8 cellular contexts compared by ENCODE assay signal in the genomic region with DNA sequence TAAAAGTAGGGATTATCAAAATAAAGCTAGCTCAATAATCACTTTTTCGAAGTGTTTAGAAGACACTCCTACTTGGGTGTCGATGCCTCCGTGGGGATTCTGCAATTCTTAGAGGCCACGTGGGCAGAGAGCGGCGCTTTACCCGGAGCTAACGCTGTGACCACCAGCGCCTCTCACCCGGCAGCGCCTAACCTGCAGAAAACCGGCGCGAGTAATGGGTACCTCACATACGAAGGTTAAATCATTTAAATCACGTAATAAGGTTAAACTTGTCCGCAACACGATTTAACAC. TPM values are rescaled to one million over a fixed set of nuclear protein-coding genes. Genes with fewer than 3 reads are reported as not detected.
DNase-seq lines count a peak whose midpoint lies in the region; ATAC-seq, FAIRE-seq and TF ChIP-seq lines count a peak whose summit lies in the region.

No MANE protein-coding gene starts in this region.

- H3K4me1 ChIP-seq in endothelial cell of umbilical vein (ENCODE audit: control insufficient read depth, extremely low read depth, insufficient read depth, low read length) (peaks cover 33% of the 10 kb centered on the region), muscle layer of colon (ENCODE audit: insufficient read depth, low read length) (peaks cover 32% of the 10 kb centered on the region)

- no peak overlapping the region for H2AFZ ChIP-seq in endothelial cell of umbilical vein (ENCODE audit: low read depth, low read length)

- BruUV-seq in endothelial cell of umbilical vein (replicated peaks; lab: Mats Ljungman, UMichigan) = TSS peak; percentile 46

- DNase-seq in AG20443 (ENCODE audit: low spot score) = peak; percentile 68
- peak; percentile 25 for DNase-seq in NCI-H82 treated with DMSO at 0.1 percent for 48 hours (lab: John Stamatoyannopoulos, UW; ENCODE audit: unreplicated experiment)
- DNase-seq in activated CD8-positive, alpha-beta memory T cell treated with anti-CD3 and anti-CD28 coated beads, Interleukin-2, amount 50 U/mL, for 1 hour (ENCODE audit: extremely low read depth) = peak; percentile 26
- DNase-seq in endothelial cell of umbilical vein (ENCODE audit: low read depth, low spot score) = peak; percentile 59
- DNase-seq in stimulated activated naive CD4-positive, alpha-beta T cell (lab: John Stamatoyannopoulos, UW) = peak; percentile 35 to 78 (median 57)

- H3K9me3 ChIP-seq in endothelial cell of umbilical vein (replicated peaks; ENCODE audit: control insufficient read depth, insufficient read depth, low read length) (no peaks in the 10 kb centered on the region), muscle layer of colon (ENCODE audit: low read length) (no peaks in the 10 kb centered on the region)

- peaks cover 4 to 26% of the 10 kb centered on the region in 2 experiments for H3K36me3 ChIP-seq in endothelial cell of umbilical vein (ENCODE audit: control insufficient read depth in 2 of 2, extremely low read depth in 1 of 2, insufficient read depth in 2 of 2, low read length in 2 of 2)
- peaks cover 31% of the 10 kb centered on the region for H3K36me3 ChIP-seq in muscle layer of colon (ENCODE audit: insufficient read depth, low read length)

- H3K9me1 ChIP-seq in endothelial cell of umbilical vein (replicated peaks; ENCODE audit: control insufficient read depth, extremely low read depth, insufficient read depth, low read length) = no peaks in the 10 kb centered on the region

- POLR2A ChIA-PET in endothelial cell of umbilical vein (lab: Charles Lee) = interaction anchor here (1.1 to 2.8 kb wide), 6 partner anchors 9 to 77 kb away, joined by 3 to 47 read pairs (median 6); a partner anchor contains a TSS

- no peaks in the 10 kb centered on the region for H3K27me3 ChIP-seq in endothelial cell of umbilical vein (ENCODE audit: control insufficient read depth in 2 of 2, insufficient read depth in 2 of 2, low read length in 2 of 2)
- H3K27me3 ChIP-seq in muscle layer of colon (ENCODE audit: control insufficient read depth in 1 of 2, insufficient read depth in 2 of 2, low read length in 2 of 2) = no peaks in the 10 kb centered on the region

- H3K79me2 ChIP-seq in endothelial cell of umbilical vein (ENCODE audit: control insufficient read depth, insufficient read depth, low read length) = peaks cover 66% of the 10 kb centered on the region

- H3K4me2 ChIP-seq in endothelial cell of umbilical vein (ENCODE audit: insufficient read depth, low read length) = peak overlapping the region; percentile 83

- no peak for TF ChIP-seq CTCF in endothelial cell of umbilical vein (IDR thresholded peaks at IDR 0.05; ENCODE audit: extremely low read depth in 1 of 2, insufficient read depth in 1 of 2, low read depth in 1 of 2, low read length in 2 of 2)

- H3K9ac ChIP-seq in endothelial cell of umbilical vein (replicated peaks; ENCODE audit: extremely low read depth, insufficient read depth, low read length) = peak overlapping the region; percentile 92
- H3K9ac ChIP-seq in muscle layer of colon (ENCODE audit: low read length) = peak overlapping the region; percentile 85

- H3K4me3 ChIP-seq in endothelial cell of umbilical vein (replicated peaks in 1 of 3; ENCODE audit: insufficient read depth in 1 of 3, low read depth in 1 of 3, low read length in 3 of 3) (peak overlapping the region; percentile 75 to 99 (median 93)), muscle layer of colon (ENCODE audit: low read depth in 1 of 2, low read length in 2 of 2) (peak overlapping the region; percentile 49 to 87)

- H4K20me1 ChIP-seq in endothelial cell of umbilical vein (replicated peaks; ENCODE audit: control insufficient read depth, extremely low read depth, insufficient read depth, low read length) = peaks cover 11% of the 10 kb centered on the region

- FAIRE-seq in endothelial cell of umbilical vein (lab: Jason Lieb, UNC) = no peak

- dilution Hi-C loops in endothelial cell of umbilical vein (cut with MboI; ENCODE audit: extremely low pct_ligation_motif_present, low sequenced_read_pairs) = no loop called here

- CTCF ChIA-PET in endothelial cell of umbilical vein (lab: Charles Lee) = interaction anchor here (1.4 to 2.8 kb wide), 3 partner anchors 10 to 43 kb away, joined by 4 to 16 read pairs (median 5); a partner anchor contains a TSS

- ATAC-seq in GM18909 (IDR thresholded peaks at IDR 0.05; ENCODE audit: poor library complexity, unreplicated experiment) = peak; percentile 39
- ATAC-seq in HG03378 (IDR thresholded peaks at IDR 0.05; ENCODE audit: unreplicated experiment) = peak; percentile 24

- H3K27ac ChIP-seq in endothelial cell of umbilical vein (ENCODE audit: insufficient read depth, low read depth, low read length) = peak overlapping the region; percentile 54
- peak overlapping the region; percentile 91 for H3K27ac ChIP-seq in muscle layer of colon (ENCODE audit: low read depth, low read length)

- intact Hi-C loops in endothelial cell of umbilical vein (cut with micrococcal nuclease) = loop anchor here (1.0 to 10.0 kb wide), 3 partner anchors 44 to 754 kb away; a partner anchor contains a TSS

- TF ChIP-seq POLR2A in endothelial cell of umbilical vein (IDR thresholded peaks at IDR 0.05; ENCODE audit: low read depth, low read length) = peak; percentile 3

TF ChIP-seq in endothelial cell of umbilical vein, 7 proteins besides CTCF, POLR2A, EP300 and RAD21:
- TF ChIP-seq GATA2 (IDR thresholded peaks at IDR 0.05; ENCODE audit: insufficient read depth, insufficient read length, low read depth, low read length) (no peak), MYC (IDR thresholded peaks at IDR 0.05; ENCODE audit: low read depth, low read length) (no peak), POLR2AphosphoS5 (IDR thresholded peaks at IDR 0.05; ENCODE audit: insufficient read depth, low read depth, low read length) (no peak), JUN (IDR thresholded peaks at IDR 0.05; ENCODE audit: borderline replicate concordance, insufficient read depth, insufficient read length, low read depth) (no peak), FOS (IDR thresholded peaks at IDR 0.05; ENCODE audit: borderline replicate concordance, insufficient read depth, low read length) (no peak), EZH2 (IDR thresholded peaks at IDR 0.05; ENCODE audit: borderline replicate concordance, low read depth, low read length, severe bottlenecking) (no peak)
- TF ChIP-seq, protein P1, sequence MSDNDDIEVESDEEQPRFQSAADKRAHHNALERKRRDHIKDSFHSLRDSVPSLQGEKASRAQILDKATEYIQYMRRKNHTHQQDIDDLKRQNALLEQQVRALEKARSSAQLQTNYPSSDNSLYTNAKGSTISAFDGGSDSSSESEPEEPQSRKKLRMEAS (IDR thresholded peaks at IDR 0.05; ENCODE audit: insufficient read depth, insufficient read length) = peak; percentile 78
TF ChIP-seq in endothelial cell of umbilical vein: peak in this region for 1.

RNA-seq across cellular contexts. Expression of a gene that starts 0.5 kb away (rescaled TPM):
- 172 and 181 TPM in 2 replicates for total RNA-seq in endothelial cell of umbilical vein
- polyA plus RNA-seq in endothelial cell of umbilical vein = 39.7 and 60.7 TPM in 2 replicates
- polyA plus RNA-seq in endothelial cell of umbilical vein (2011; cell fraction: cytosol; rRNA removed) = 74.3 and 83.3 TPM in 2 replicates
- 322 and 436 TPM in 2 replicates for polyA plus RNA-seq in endothelial cell of umbilical vein (2011; cell fraction: nucleus; rRNA removed)
- polyA plus RNA-seq in endothelial cell of umbilical vein (2012) = 155 and 190 TPM in 2 replicates
- polyA minus RNA-seq in endothelial cell of umbilical vein = 49.6 and 68.3 TPM in 2 replicates
- 96.9 TPM for polyA minus RNA-seq in endothelial cell of umbilical vein (2011; cell fraction: cytosol; rRNA and poly(A)+ RNA removed)
- 205 and 310 TPM in 2 replicates for polyA minus RNA-seq in endothelial cell of umbilical vein (2011; cell fraction: nucleus; rRNA and poly(A)+ RNA removed)

RNA-seq across cellular contexts. Expression of a gene that starts 0.7 kb away (rescaled TPM):
- total RNA-seq in endothelial cell of umbilical vein = 17.7 and 18.7 TPM in 2 replicates
- polyA plus RNA-seq in endothelial cell of umbilical vein = 3.2 and 4.2 TPM in 2 replicates
- polyA plus RNA-seq in endothelial cell of umbilical vein (2011; cell fraction: cytosol; rRNA removed) = 6.3 and 8.2 TPM in 2 replicates
- 14.7 and 14.9 TPM in 2 replicates for polyA plus RNA-seq in endothelial cell of umbilical vein (2011; cell fraction: nucleus; rRNA removed)
- polyA plus RNA-seq in endothelial cell of umbilical vein (2012) = 17.4 and 20.8 TPM in 2 replicates
- 3.5 and 5.0 TPM in 2 replicates for polyA minus RNA-seq in endothelial cell of umbilical vein
- 9.7 TPM for polyA minus RNA-seq in endothelial cell of umbilical vein (2011; cell fraction: cytosol; rRNA and poly(A)+ RNA removed)
- 6.6 and 10.0 TPM in 2 replicates for polyA minus RNA-seq in endothelial cell of umbilical vein (2011; cell fraction: nucleus; rRNA and poly(A)+ RNA removed)

RNA-seq across cellular contexts. Expression of a gene that starts 43.3 kb away (rescaled TPM):
- 33.5 and 40.6 TPM in 2 replicates for total RNA-seq in endothelial cell of umbilical vein
- polyA plus RNA-seq in endothelial cell of umbilical vein = 9.8 and 11.3 TPM in 2 replicates
- 11.0 and 11.7 TPM in 2 replicates for polyA plus RNA-seq in endothelial cell of umbilical vein (2011; cell fraction: cytosol; rRNA removed)
- polyA plus RNA-seq in endothelial cell of umbilical vein (2011; cell fraction: nucleus; rRNA removed) = 43.2 and 49.1 TPM in 2 replicates
- 21.4 and 27.4 TPM in 2 replicates for polyA plus RNA-seq in endothelial cell of umbilical vein (2012)
- polyA minus RNA-seq in endothelial cell of umbilical vein = 18.1 and 20.4 TPM in 2 replicates
- 24.5 TPM for polyA minus RNA-seq in endothelial cell of umbilical vein (2011; cell fraction: cytosol; rRNA and poly(A)+ RNA removed)
- polyA minus RNA-seq in endothelial cell of umbilical vein (2011; cell fraction: nucleus; rRNA and poly(A)+ RNA removed) = 58.9 and 59.8 TPM in 2 replicates

Comparison
In these comparisons a context has a peak if more than half of its experiments do, and no peak if none do; other contexts are left out.
1. Peak in every context shown above with its lines: DNase-seq, ATAC-seq, H3K4me3 ChIP-seq and H3K27ac ChIP-seq.